8 cellular contexts compared by ENCODE assay signal in the genomic region with DNA sequence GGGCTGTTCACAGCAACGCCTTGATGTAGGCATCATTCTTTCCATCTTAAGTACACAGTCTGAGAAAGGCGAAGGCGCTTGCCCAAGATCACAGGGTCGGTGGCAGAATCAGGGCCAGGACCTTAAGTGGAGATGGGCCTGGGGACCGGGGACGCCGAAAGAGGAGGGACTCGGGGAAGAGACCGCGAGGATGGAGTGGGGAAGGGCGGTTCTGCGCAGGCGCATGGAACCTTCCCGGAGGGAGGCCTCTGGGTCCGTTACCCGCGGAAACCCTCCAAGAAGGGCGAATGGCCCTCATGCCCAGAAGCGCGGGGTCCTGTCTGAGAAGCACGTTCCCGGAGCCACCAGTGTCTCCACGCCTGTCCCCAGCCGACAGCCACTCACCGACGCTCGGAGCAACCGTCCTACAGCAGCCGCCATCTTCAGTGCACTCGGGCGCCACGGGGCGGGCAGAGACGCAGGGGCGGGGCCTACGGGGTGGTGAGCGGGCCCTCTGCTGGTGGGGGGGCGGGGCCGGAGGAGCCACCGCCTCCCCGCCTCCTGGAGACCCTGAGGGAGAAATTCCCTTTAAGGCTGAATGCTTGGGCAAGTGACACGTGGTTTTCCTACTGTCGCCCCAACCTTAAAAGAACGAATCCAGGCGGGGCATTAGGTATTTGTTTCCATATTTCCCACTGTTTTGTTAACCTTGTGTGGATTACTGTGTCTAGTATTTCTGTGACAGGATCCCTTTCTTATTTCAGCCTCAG. TPM values are rescaled to one million over a fixed set of nuclear protein-coding genes. Genes with fewer than 3 reads are reported as not detected.
DNase-seq lines count a peak whose midpoint lies in the region; ATAC-seq and TF ChIP-seq lines count a peak whose summit lies in the region.

A gene (minus strand): TSS at position 442 of the 749 bp plus-strand sequence. CDS start 22 bp downstream, at position 420.

- H3K27ac ChIP-seq in IMR-90 (ENCODE audit: insufficient read depth, low read length) (peak within 1 kb of the TSS; percentile 99), OCI-LY7 (ENCODE audit: low read depth, low read length, poor library complexity, severe bottlenecking) (peak within 1 kb of the TSS; percentile 62), epithelial cell of prostate (peak within 1 kb of the TSS; percentile 72), mucosa of rectum (ENCODE audit: low read depth in 2 of 2, low read length in 2 of 2) (peak within 1 kb of the TSS; percentile 82 to 85)

- dilution Hi-C loops in IMR-90 (cut with HindIII; ENCODE audit: low sequenced_read_pairs, unreplicated experiment), result no loop called here

- H4K20me1 ChIP-seq in IMR-90 (ENCODE audit: insufficient read depth, low read length), result no peaks in the 10 kb centered on the region
- no peaks in the 10 kb centered on the region for H4K20me1 ChIP-seq in OCI-LY7 (ENCODE audit: insufficient read depth, low read length)

- peak within 1 kb of the TSS; percentile 90 for H3K4me3 ChIP-seq in IMR-90 (ENCODE audit: insufficient read depth, low read depth, low read length)
- H3K4me3 ChIP-seq in OCI-LY7 (ENCODE audit: low read depth, low read length, poor library complexity, severe bottlenecking), result peak within 1 kb of the TSS; percentile 78
- peak within 1 kb of the TSS; percentile 91 to 98 for H3K4me3 ChIP-seq in mucosa of rectum (ENCODE audit: low read length in 2 of 2)

- WGBS in IMR-90 (ENCODE audit: extremely low coverage in 2 of 2, insufficient read length in 1 of 2), 2 experiments, result 0% methylated on average over 26 of the region's 45 CpGs; no CpG with 5 or more reads in 1 of the 2 experiments

- ATAC-seq in GM21526 (IDR thresholded peaks at IDR 0.05; ENCODE audit: low FRiP score, unreplicated experiment), result peak; percentile 92
- ATAC-seq in IMR-90 (ENCODE audit: low read depth), result peak; percentile 99

- peak within 1 kb of the TSS; percentile 88 to 99 for H4K8ac ChIP-seq in IMR-90 (ENCODE audit: low read depth in 2 of 2, low read length in 2 of 2)

- in situ Hi-C loops in IMR-90 (cut with MboI; ENCODE audit: low sequenced_read_pairs), result loop anchor here (25.0 kb wide), 2 partner anchors 441 to 684 kb away; a partner anchor contains a TSS

- H3K4me2 ChIP-seq in IMR-90 (ENCODE audit: low read depth, low read length) (peak within 1 kb of the TSS; percentile 96), OCI-LY7 (ENCODE audit: low read length) (peak within 1 kb of the TSS; percentile 94)

- H4K91ac ChIP-seq in IMR-90 (ENCODE audit: insufficient read depth, low read depth, low read length), result peak within 1 kb of the TSS; percentile 91

- intact Hi-C loops in IMR-90 (cut with micrococcal nuclease) (loop anchor here (1.0 kb wide), 1 partner anchor 98 kb away; a partner anchor contains a TSS), OCI-LY7 (cut with micrococcal nuclease; ENCODE audit: unreplicated experiment) (loop anchor here (1.0 kb wide), 1 partner anchor 149 kb away; a partner anchor contains a TSS)

- H3K14ac ChIP-seq in IMR-90 (replicated peaks; ENCODE audit: low read depth, low read length), result peak within 1 kb of the TSS; percentile 100

- H3K9me3 ChIP-seq in IMR-90 (ENCODE audit: control insufficient read depth, insufficient read depth, low read length) (no peaks in the 10 kb centered on the region), OCI-LY7 (ENCODE audit: low read length) (no peaks in the 10 kb centered on the region), mucosa of rectum (ENCODE audit: control insufficient read depth in 2 of 2, low read length in 2 of 2) (no peaks in the 10 kb centered on the region)

- H3K27me3 ChIP-seq in IMR-90 (ENCODE audit: control insufficient read depth, insufficient read depth, low read length) (no peaks in the 10 kb centered on the region), mucosa of rectum (ENCODE audit: control insufficient read depth in 2 of 2, insufficient read depth in 2 of 2, low read length in 2 of 2) (no peaks in the 10 kb centered on the region)

- H3K4ac ChIP-seq in IMR-90 (ENCODE audit: low read depth, low read length), result peak within 1 kb of the TSS; percentile 98

- H2AK5ac ChIP-seq in IMR-90 (ENCODE audit: low read depth, low read length), result peak within 1 kb of the TSS; percentile 99

- TF ChIP-seq CTCF in IMR-90 (conservative IDR thresholded peaks at IDR 0.05; ENCODE audit: low read depth, low read length), result 0 out of 2 replicates have a peak, but pooled peaks have one; percentile 13
- TF ChIP-seq CTCF in OCI-LY7 (conservative IDR thresholded peaks at IDR 0.05; ENCODE audit: low read length), result 0 out of 2 replicates have a peak, but pooled peaks have one; percentile 24

- H2BK120ac ChIP-seq in IMR-90 (ENCODE audit: low read depth, low read length), result peak within 1 kb of the TSS; percentile 93

- H2AFZ ChIP-seq in IMR-90 (replicated peaks; ENCODE audit: low read length, poor library complexity), result peak within 1 kb of the TSS; percentile 94
- peak within 1 kb of the TSS; percentile 99 for H2AFZ ChIP-seq in OCI-LY7 (ENCODE audit: low read length)

- H3K9ac ChIP-seq in IMR-90 (ENCODE audit: low read depth, low read length), result peak within 1 kb of the TSS; percentile 99
- peak within 1 kb of the TSS; percentile 74 to 89 for H3K9ac ChIP-seq in mucosa of rectum (ENCODE audit: low read depth in 1 of 2, low read length in 2 of 2)

- peak within 1 kb of the TSS; percentile 64 for H2BK20ac ChIP-seq in IMR-90 (ENCODE audit: low read depth, low read length)

- TF ChIP-seq POLR2A in IMR-90 (IDR thresholded peaks at IDR 0.05; ENCODE audit: low read depth, low read length), result peak; percentile 93

- peaks cover 38% of the 10 kb centered on the region for H3K79me2 ChIP-seq in OCI-LY7 (ENCODE audit: insufficient read depth, low read depth, low read length)

- peak within 1 kb of the TSS; percentile 99 for H4K5ac ChIP-seq in IMR-90 (ENCODE audit: low read depth, low read length)

- H3K36me3 ChIP-seq in IMR-90 (ENCODE audit: control insufficient read depth, insufficient read depth, low read length), result peaks cover 10% of the 10 kb centered on the region
- peaks cover 36% of the 10 kb centered on the region for H3K36me3 ChIP-seq in OCI-LY7 (ENCODE audit: insufficient read depth, low read length)
- peaks cover 5 to 6% of the 10 kb centered on the region in 2 donors for H3K36me3 ChIP-seq in mucosa of rectum (ENCODE audit: control insufficient read depth in 2 of 2, insufficient read depth in 2 of 2, low read length in 2 of 2)

- CTCF ChIA-PET in IMR-90 (lab: Yijun Ruan, JAX) (no interaction called here), OCI-LY7 (lab: Charles Lee; ENCODE audit: unreplicated experiment) (no interaction called here)

- DNase-seq in DMS 273 treated with DMSO at 0.1 percent for 48 hours (lab: John Stamatoyannopoulos, UW) (peak; percentile 78), IMR-90 (peak; percentile 83), OCI-LY7 (ENCODE audit: low spot score) (peak; percentile 92), activated T-cell treated with anti-CD3 and anti-CD28 coated beads for 24 hours (ENCODE audit: low read depth) (peak; percentile 92), epithelial cell of prostate (ENCODE audit: low read depth, low spot score) (peak; percentile 6)
- peak; percentile 78 to 85 for DNase-seq in stimulated activated CD8-positive, alpha-beta memory T cell treated with anti-CD3 and anti-CD28 coated beads, Interleukin-7, amount 100 ng/mL, for 1 hour (ENCODE audit: low read depth in 2 of 2)

- H3K23ac ChIP-seq in IMR-90 (ENCODE audit: low read depth, low read length), result peak within 1 kb of the TSS; percentile 95

- peak within 1 kb of the TSS; percentile 97 for H3K18ac ChIP-seq in IMR-90 (ENCODE audit: low read depth, low read length)

- H2BK5ac ChIP-seq in IMR-90 (ENCODE audit: low read depth, low read length, poor library complexity, severe bottlenecking), result peak within 1 kb of the TSS; percentile 98

- H3K56ac ChIP-seq in IMR-90 (ENCODE audit: extremely low read depth, insufficient read depth, low read length), result peak within 1 kb of the TSS; percentile 97

- no peaks in the 10 kb centered on the region for H3K9me2 ChIP-seq in OCI-LY7 (ENCODE audit: insufficient read depth, low read length)

- H3K4me1 ChIP-seq in IMR-90 (ENCODE audit: control insufficient read depth, insufficient read depth, low read length) (peaks cover 3% of the 10 kb centered on the region), OCI-LY7 (ENCODE audit: insufficient read depth, low read length, poor library complexity, severe bottlenecking) (peaks cover 35% of the 10 kb centered on the region), mucosa of rectum (ENCODE audit: control insufficient read depth in 2 of 2, insufficient read depth in 2 of 2, low read length in 2 of 2) (peaks cover 7 to 8% of the 10 kb centered on the region in 2 donors)

- H3K9me1 ChIP-seq in IMR-90 (ENCODE audit: insufficient read depth, low read length), result peaks cover 10% of the 10 kb centered on the region

- peak within 1 kb of the TSS; percentile 95 for H2AK9ac ChIP-seq in IMR-90 (replicated peaks; ENCODE audit: low read depth, low read length, poor library complexity)

- BruUV-seq in IMR-90 (replicated peaks; lab: Mats Ljungman, UMichigan), result TSS peak; percentile 75
- TSS peak; percentile 85 for BruUV-seq in OCI-LY7 (replicated peaks; lab: Mats Ljungman, UMichigan)

- POLR2A ChIA-PET in IMR-90 (lab: Charles Lee; ENCODE audit: unreplicated experiment), result no interaction called here
- POLR2A ChIA-PET in OCI-LY7 (lab: Charles Lee), result interaction anchor here (0.8 to 1.0 kb wide), 4 partner anchors 10 to 55 kb away, joined by 3 to 4 read pairs (median 4); no protein-coding TSS in a partner anchor

- peak; percentile 3; the same call in 1 of the 2 replicates for TF ChIP-seq RAD21 in IMR-90 (IDR thresholded peaks at IDR 0.05; ENCODE audit: low read length)

- H2BK15ac ChIP-seq in IMR-90 (ENCODE audit: low read depth, low read length), result peak within 1 kb of the TSS; percentile 81

- H3K79me1 ChIP-seq in IMR-90 (ENCODE audit: low read depth in 1 of 2, low read length in 2 of 2), result peaks cover 31 to 44% of the 10 kb centered on the region in 2 experiments

TF ChIP-seq in IMR-90, 13 proteins besides CTCF, POLR2A, EP300 and RAD21 (continues in another document):
- peak; percentile 79; the same call in 1 of the 2 replicates for TF ChIP-seq MAZ (IDR thresholded peaks at IDR 0.05; ENCODE audit: borderline replicate concordance, low read depth, low read length)
- no peak; the same call in 1 of the 2 replicates for TF ChIP-seq MXI1 (IDR thresholded peaks at IDR 0.05; ENCODE audit: borderline replicate concordance, low read depth, low read length)
- no peak for TF ChIP-seq MAFK (IDR thresholded peaks at IDR 0.05; ENCODE audit: low read depth, low read length)
- no peak for TF ChIP-seq BHLHE40 (IDR thresholded peaks at IDR 0.05; ENCODE audit: low read depth, low read length)

RNA-seq across cellular contexts. Expression of the gene that starts here (rescaled TPM):
- total RNA-seq in IMR-90 (2012; rRNA removed), result 169 and 195 TPM in 2 replicates
- polyA plus RNA-seq in IMR-90 (2012; rRNA removed), result 173 and 187 TPM in 2 replicates
- polyA plus RNA-seq in IMR-90 (2012; cell fraction: cytosol; rRNA removed), result 60.3 and 63.2 TPM in 2 replicates
- 17.7 and 85.4 TPM in 2 replicates for polyA plus RNA-seq in IMR-90 (2012; cell fraction: nucleus; rRNA removed; ENCODE audit: low replicate concordance)
- total RNA-seq in OCI-LY7 (2014; rRNA removed; shearing (Covaris generic)), result 124 and 175 TPM in 2 replicates
- total RNA-seq in OCI-LY7 (2022), result 150 and 156 TPM in 2 replicates

Comparison
In these comparisons a context has a peak if more than half of its experiments do, and no peak if none do; other contexts are left out.
1. Peak in every context shown above with its lines: DNase-seq, ATAC-seq, H3K4me3 ChIP-seq and H3K27ac ChIP-seq.
2. DNase-seq: peak in every context shown above with its lines; median percentile 92 in OCI-LY7; 92 in activated T-cell treated with anti-CD3 and anti-CD28 coated beads for 24 hours; 83 in IMR-90; 82 in stimulated activated CD8-positive, alpha-beta memory T cell treated with anti-CD3 and anti-CD28 coated beads, Interleukin-7, amount 100 ng/mL, for 1 hour; 78 in DMS 273 treated with DMSO at 0.1 percent for 48 hours; 6 in epithelial cell of prostate.